In the genomic region with DNA sequence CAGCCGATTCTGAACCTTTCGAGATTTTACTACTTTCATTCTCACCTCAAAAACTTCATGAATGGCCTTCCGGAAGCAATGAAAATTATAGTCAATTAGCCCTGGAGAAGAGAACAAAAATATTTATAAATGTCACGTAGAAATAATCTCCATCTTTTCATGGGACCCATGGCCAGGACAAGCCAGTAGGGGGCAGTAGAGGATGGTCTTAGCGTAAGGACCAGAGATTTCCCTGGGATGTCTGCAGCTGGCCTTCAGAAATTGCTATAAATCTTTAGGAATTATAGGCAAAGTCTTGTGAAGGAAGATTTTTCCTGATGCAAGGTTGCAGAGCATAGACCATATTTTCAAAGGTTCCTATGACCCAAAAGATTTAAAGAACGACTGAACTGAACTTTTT, we compare ENCODE assay signal across 8 cellular contexts. TPM values are rescaled to one million over a fixed set of nuclear protein-coding genes. Genes with fewer than 3 reads are reported as not detected.
DNase-seq lines count a peak whose midpoint lies in the region; ATAC-seq lines count a peak whose summit lies in the region.

No MANE protein-coding gene starts in this region.

- no peaks in the 10 kb centered on the region for H3K36me3 Mint-ChIP-seq in stimulated activated memory B cell treated with anti-CD40 and anti-IgM and Interleukin-4, amounts not matched to agents 10 μg/mL and 1 μg/mL and 100 μg/mL, for 72 hours

- WGBS in mesenchymal stem cell = 23% methylated on average over 2 of the region's 6 CpGs

- no peaks in the 10 kb centered on the region for H3K4me1 ChIP-seq in mesenchymal stem cell (ENCODE audit: control insufficient read depth, insufficient read depth, low read depth, low read length)

- H3K27ac Mint-ChIP-seq in stimulated activated memory B cell treated with anti-CD40 and anti-IgM and Interleukin-4, amounts not matched to agents 10 μg/mL and 1 μg/mL and 100 μg/mL, for 72 hours = no peak overlapping the region

- peak; percentile 49 for DNase-seq in NCI-H2107 treated with DMSO at 0.1 percent for 48 hours (lab: John Stamatoyannopoulos, UW; ENCODE audit: unreplicated experiment)
- no peak for DNase-seq in NCI-H2107 (lab: John Stamatoyannopoulos, UW)
- DNase-seq in NCI-H1105 treated with DMSO at 0.1 percent for 48 hours (lab: John Stamatoyannopoulos, UW) = peak; percentile 61
- DNase-seq in activated CD4-positive, alpha-beta T cell treated with anti-CD3 and anti-CD28 coated beads for 4 hours = peak; percentile 50 to 66
- DNase-seq in effector CD4-positive, alpha-beta T cell = peak; percentile 44
- peak; percentile 52 for DNase-seq in mesenchymal stem cell

- no peaks in the 10 kb centered on the region for H3K27me3 Mint-ChIP-seq in stimulated activated memory B cell treated with anti-CD40 and anti-IgM and Interleukin-4, amounts not matched to agents 10 μg/mL and 1 μg/mL and 100 μg/mL, for 72 hours

- H2AK5ac ChIP-seq in mesenchymal stem cell (ENCODE audit: low read length, severe bottlenecking) = no peak overlapping the region

- H3K4me3 Mint-ChIP-seq in stimulated activated memory B cell treated with anti-CD40 and anti-IgM and Interleukin-4, amounts not matched to agents 10 μg/mL and 1 μg/mL and 100 μg/mL, for 72 hours = no peak overlapping the region

- H3K27ac ChIP-seq in mesenchymal stem cell (ENCODE audit: low read length, poor library complexity, severe bottlenecking) = no peak overlapping the region

- H3K4me2 ChIP-seq in mesenchymal stem cell (ENCODE audit: low read length, poor library complexity, severe bottlenecking) = no peak overlapping the region

- H3K79me1 ChIP-seq in mesenchymal stem cell (replicated peaks; ENCODE audit: low read length, poor library complexity, severe bottlenecking) = no peaks in the 10 kb centered on the region

- H2BK15ac ChIP-seq in mesenchymal stem cell (ENCODE audit: low read depth, poor library complexity, severe bottlenecking) = no peak overlapping the region

- no peak overlapping the region for H4K8ac ChIP-seq in mesenchymal stem cell (ENCODE audit: low read length)

- H2AFZ ChIP-seq in mesenchymal stem cell (ENCODE audit: low read depth, low read length) = no peak overlapping the region

- no peak overlapping the region for H3K18ac ChIP-seq in mesenchymal stem cell (ENCODE audit: low read depth in 1 of 2, low read length in 2 of 2)

- no peak overlapping the region for H3K14ac ChIP-seq in mesenchymal stem cell (ENCODE audit: low read length in 2 of 2)

- peak; percentile 46 for ATAC-seq in stimulated activated memory B cell treated with anti-CD40 and anti-IgM and Interleukin-4, amounts not matched to agents 10 μg/mL and 1 μg/mL and 100 μg/mL, for 72 hours
- ATAC-seq in GM18517 (IDR thresholded peaks at IDR 0.05; ENCODE audit: unreplicated experiment) = no peak

- no peaks in the 10 kb centered on the region for H3K27me3 ChIP-seq in mesenchymal stem cell (ENCODE audit: control insufficient read depth in 1 of 2, insufficient read depth in 1 of 2, low read length in 2 of 2)

- no peaks in the 10 kb centered on the region for H3K9me3 ChIP-seq in mesenchymal stem cell (ENCODE audit: control insufficient read depth, low read length)

- no peak overlapping the region for H2BK12ac ChIP-seq in mesenchymal stem cell (ENCODE audit: low read length in 2 of 2)

- no peak overlapping the region for H3K9ac ChIP-seq in mesenchymal stem cell (ENCODE audit: low read length)

- H3K4ac ChIP-seq in mesenchymal stem cell (ENCODE audit: low read depth in 1 of 2, low read length in 2 of 2) = no peak overlapping the region

- H3K9me3 Mint-ChIP-seq in stimulated activated memory B cell treated with anti-CD40 and anti-IgM and Interleukin-4, amounts not matched to agents 10 μg/mL and 1 μg/mL and 100 μg/mL, for 72 hours = no peaks in the 10 kb centered on the region

- peaks cover 31% of the 10 kb centered on the region for H3K4me1 Mint-ChIP-seq in stimulated activated memory B cell treated with anti-CD40 and anti-IgM and Interleukin-4, amounts not matched to agents 10 μg/mL and 1 μg/mL and 100 μg/mL, for 72 hours

- no peak overlapping the region for H3K23ac ChIP-seq in mesenchymal stem cell (ENCODE audit: low read length in 2 of 2)

- H2BK5ac ChIP-seq in mesenchymal stem cell (ENCODE audit: low read depth, low read length, poor library complexity, severe bottlenecking) = no peak overlapping the region

- no peak overlapping the region for H4K91ac ChIP-seq in mesenchymal stem cell (ENCODE audit: low read length)

- no peak overlapping the region for H2BK120ac ChIP-seq in mesenchymal stem cell (ENCODE audit: low read depth, low read length)

- no peak overlapping the region for H3K4me3 ChIP-seq in mesenchymal stem cell (ENCODE audit: insufficient read depth in 1 of 2, low read depth in 1 of 2, low read length in 2 of 2)

- no peaks in the 10 kb centered on the region for H3K36me3 ChIP-seq in mesenchymal stem cell (ENCODE audit: control insufficient read depth in 1 of 2, insufficient read depth in 2 of 2, low read depth in 1 of 2, low read length in 2 of 2)

RNA-seq across cellular contexts. Expression of a gene that starts 15.6 kb away (rescaled TPM):
- polyA plus RNA-seq in mesenchymal stem cell (2013, experiment 1 of 2) = 57.8 TPM
- polyA plus RNA-seq in mesenchymal stem cell (2013, experiment 2 of 2) = 59.2 TPM

RNA-seq across cellular contexts. Expression of a gene that starts 44.0 kb away (rescaled TPM):
- 2.8 TPM for polyA plus RNA-seq in mesenchymal stem cell (2013, experiment 1 of 2)
- polyA plus RNA-seq in mesenchymal stem cell (2013, experiment 2 of 2) = 3.2 TPM

RNA-seq across cellular contexts. Expression of a gene that starts 53.0 kb away (rescaled TPM):
- 0.14 TPM for polyA plus RNA-seq in mesenchymal stem cell (2013, experiment 1 of 2)
- 0.11 TPM for polyA plus RNA-seq in mesenchymal stem cell (2013, experiment 2 of 2)
